Comparison of ENCODE assay signal across 11 cellular contexts in the genomic region with DNA sequence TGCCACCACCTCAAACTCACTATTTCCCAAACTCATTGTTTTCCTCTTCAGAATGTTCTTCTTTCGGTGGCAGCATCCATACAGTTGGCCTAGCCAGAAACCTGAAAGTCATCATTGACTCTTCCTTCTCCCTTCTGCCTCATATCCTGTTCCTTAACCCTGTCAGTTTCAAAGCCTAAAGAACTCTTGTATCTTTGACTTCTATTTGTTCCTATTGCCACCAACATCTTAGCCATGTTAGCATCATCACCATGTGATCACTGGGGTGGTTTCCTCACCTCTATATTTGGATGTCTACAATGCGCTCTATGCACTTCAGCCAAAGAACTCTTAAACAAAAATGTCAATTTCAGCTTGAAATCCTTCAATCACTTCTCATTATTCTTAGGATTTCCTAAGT. TPM values are rescaled to one million over a fixed set of nuclear protein-coding genes. Genes with fewer than 3 reads are reported as not detected.
DNase-seq lines count a peak whose midpoint lies in the region; ATAC-seq, FAIRE-seq and TF ChIP-seq lines count a peak whose summit lies in the region.
"Had no signal": no experiment of that assay in that cellular context is flagged by ENCODE, and none has a peak within 500 bp of the region (broad histone marks: within the 10 kb centered on the region; RNA-seq: fewer than 3 reads in every experiment).

No MANE protein-coding gene starts in this region.

- H4K20me1 ChIP-seq in IMR-90 (ENCODE audit: insufficient read depth, low read length) = no peaks in the 10 kb centered on the region
- H4K20me1 ChIP-seq in fibroblast of lung (ENCODE audit: control insufficient read depth, extremely low read depth, insufficient read depth, low read length) = no peaks in the 10 kb centered on the region

- H3K4me1 ChIP-seq in IMR-90 (ENCODE audit: control insufficient read depth, insufficient read depth, low read length) (no peaks in the 10 kb centered on the region; the same call in 1 of the 2 replicates), fibroblast of lung (ENCODE audit: control insufficient read depth, extremely low read depth, insufficient read depth, low read length) (peaks cover 7% of the 10 kb centered on the region)

- no peak for DNase-seq in GM12891 (ENCODE audit: insufficient read length, low spot score)
- DNase-seq in IMR-90 = no peak
- peak; percentile 6 to 11 for DNase-seq in fibroblast of lung (ENCODE audit: low read depth in 2 of 2)
- no peak for DNase-seq in AG08395 (ENCODE audit: low spot score)
- no peak for DNase-seq in caudate nucleus (lab: John Stamatoyannopoulos, UW)
- no peak for DNase-seq in C1 segment of cervical spinal cord (lab: John Stamatoyannopoulos, UW)
- no peak for DNase-seq in NCI-H524 (lab: John Stamatoyannopoulos, UW)
- DNase-seq: DMS 273 treated with DMSO at 0.1 percent for 48 hours, left cardiac atrium, NCI-H2081 treated with DMSO at 0.1 percent for 48 hours had no signal

- H3K4me2 ChIP-seq in IMR-90 (ENCODE audit: low read depth, low read length) (no peak overlapping the region), fibroblast of lung (ENCODE audit: extremely low read depth, insufficient read depth, low read length) (no peak overlapping the region)

- H3K36me3 ChIP-seq in IMR-90 (ENCODE audit: control insufficient read depth, insufficient read depth, low read length) (no peaks in the 10 kb centered on the region), fibroblast of lung (ENCODE audit: control insufficient read depth, insufficient read depth, low read length) (no peaks in the 10 kb centered on the region)

- no peaks in the 10 kb centered on the region for H3K79me1 ChIP-seq in IMR-90 (ENCODE audit: low read depth in 1 of 2, low read length in 2 of 2)

- H2BK5ac ChIP-seq in IMR-90 (ENCODE audit: low read depth, low read length, poor library complexity, severe bottlenecking) = no peak overlapping the region

- H3K27me3 ChIP-seq in IMR-90 (ENCODE audit: control insufficient read depth, insufficient read depth, low read length) (no peaks in the 10 kb centered on the region), fibroblast of lung (ENCODE audit: control insufficient read depth, insufficient read depth, low read length) (no peaks in the 10 kb centered on the region)

- no peak overlapping the region for H3K27ac ChIP-seq in IMR-90 (ENCODE audit: insufficient read depth, low read length)
- no peak overlapping the region for H3K27ac ChIP-seq in fibroblast of lung (ENCODE audit: insufficient read depth, low read length)
- H3K27ac ChIP-seq in caudate nucleus (ENCODE audit: low read depth, low read length) = no peak overlapping the region

- CTCF ChIA-PET in IMR-90 (lab: Yijun Ruan, JAX) = no interaction called here

- TF ChIP-seq POLR2A in GM12891 (IDR thresholded peaks at IDR 0.05; ENCODE audit: low read depth, low read length) (no peak), IMR-90 (IDR thresholded peaks at IDR 0.05; ENCODE audit: low read depth, low read length) (no peak)

- H3K9me1 ChIP-seq in IMR-90 (ENCODE audit: insufficient read depth, low read length) = no peaks in the 10 kb centered on the region

- POLR2A ChIA-PET in IMR-90 (lab: Charles Lee; ENCODE audit: unreplicated experiment) = no interaction called here

- H4K91ac ChIP-seq in IMR-90 (ENCODE audit: insufficient read depth, low read depth, low read length) = no peak overlapping the region

- dilution Hi-C loops in IMR-90 (cut with HindIII; ENCODE audit: low sequenced_read_pairs, unreplicated experiment) = no loop called here

- TF ChIP-seq CTCF in IMR-90 (conservative IDR thresholded peaks at IDR 0.05; ENCODE audit: low read depth, low read length) (no peak), fibroblast of lung (conservative IDR thresholded peaks at IDR 0.05 in 1 of 2, IDR thresholded peaks at IDR 0.05 in 1 of 2; ENCODE audit: low read depth in 1 of 2, low read length in 2 of 2) (no peak)

- peak; percentile 23 for FAIRE-seq in GM12891 (lab: Jason Lieb, UNC)

- no peak overlapping the region for H2AFZ ChIP-seq in IMR-90 (replicated peaks; ENCODE audit: low read length, poor library complexity)
- H2AFZ ChIP-seq in fibroblast of lung (ENCODE audit: low read length) = no peak overlapping the region

- TF ChIP-seq RAD21 in IMR-90 (IDR thresholded peaks at IDR 0.05; ENCODE audit: low read length) = no peak

- no peak overlapping the region for H3K4me3 ChIP-seq in IMR-90 (ENCODE audit: insufficient read depth, low read depth, low read length)
- H3K4me3 ChIP-seq in fibroblast of lung (replicated peaks in 1 of 4; ENCODE audit: control extremely low read depth in 1 of 4, insufficient read depth in 1 of 4, low read depth in 3 of 4, low read length in 4 of 4) = no peak overlapping the region

- no peak overlapping the region; the same call in 1 of the 2 replicates for H3K18ac ChIP-seq in IMR-90 (ENCODE audit: low read depth, low read length)

- H3K23ac ChIP-seq in IMR-90 (ENCODE audit: low read depth, low read length) = no peak overlapping the region

- H3K56ac ChIP-seq in IMR-90 (ENCODE audit: extremely low read depth, insufficient read depth, low read length) = no peak overlapping the region

- in situ Hi-C loops in IMR-90 (cut with MboI; ENCODE audit: low sequenced_read_pairs) = no loop called here

- H2AK9ac ChIP-seq in IMR-90 (replicated peaks; ENCODE audit: low read depth, low read length, poor library complexity) = no peak overlapping the region

- no peak overlapping the region; the same call in 2 of the 3 replicates for H2BK15ac ChIP-seq in IMR-90 (ENCODE audit: low read depth, low read length)

- H3K9ac ChIP-seq in IMR-90 (ENCODE audit: low read depth, low read length) = no peak overlapping the region
- no peak overlapping the region for H3K9ac ChIP-seq in fibroblast of lung (ENCODE audit: insufficient read depth, low read length)

- no peaks in the 10 kb centered on the region for H3K9me3 ChIP-seq in IMR-90 (ENCODE audit: control insufficient read depth, insufficient read depth, low read length)
- H3K9me3 ChIP-seq in fibroblast of lung (ENCODE audit: control insufficient read depth, insufficient read depth, low read depth, low read length) = no peaks in the 10 kb centered on the region

- no TSS peak for BruUV-seq in IMR-90 (replicated peaks; lab: Mats Ljungman, UMichigan)

- ATAC-seq in GM21576 (IDR thresholded peaks at IDR 0.05; ENCODE audit: unreplicated experiment) = peak; percentile 9
- ATAC-seq in IMR-90 (ENCODE audit: low read depth) = no peak

- 100% methylated on average over 1 of the region's 2 CpGs; no CpG with 5 or more reads in 1 of the 2 experiments for WGBS in IMR-90 (ENCODE audit: extremely low coverage in 2 of 2, insufficient read length in 1 of 2), 2 experiments

- H4K5ac ChIP-seq in IMR-90 (ENCODE audit: low read depth, low read length) = no peak overlapping the region

- intact Hi-C loops in IMR-90 (cut with micrococcal nuclease) = no loop called here

- H3K14ac ChIP-seq in IMR-90 (replicated peaks; ENCODE audit: low read depth, low read length) = no peak overlapping the region

- no peak overlapping the region for H2AK5ac ChIP-seq in IMR-90 (ENCODE audit: low read depth, low read length)

- no peak overlapping the region for H4K8ac ChIP-seq in IMR-90 (ENCODE audit: low read depth in 2 of 2, low read length in 2 of 2)

- no peaks in the 10 kb centered on the region for H3K79me2 ChIP-seq in fibroblast of lung (ENCODE audit: control insufficient read depth, insufficient read depth, low read length)

- no peak overlapping the region for H2BK120ac ChIP-seq in IMR-90 (ENCODE audit: low read depth, low read length)

- H2BK20ac ChIP-seq in IMR-90 (ENCODE audit: low read depth, low read length) = 0 out of 2 replicates have a peak overlapping the region, but pooled peaks have one; percentile 20

- H3K4ac ChIP-seq in IMR-90 (ENCODE audit: low read depth, low read length) = no peak overlapping the region

TF ChIP-seq in GM12891, 5 proteins besides CTCF, POLR2A, EP300 and RAD21:
- TF ChIP-seq POLR2AphosphoS5 (IDR thresholded peaks at IDR 0.05; ENCODE audit: low read depth, low read length) (no peak), SPI1 (IDR thresholded peaks at IDR 0.05; ENCODE audit: low read depth, low read length) (no peak), POU2F2 (IDR thresholded peaks at IDR 0.05; ENCODE audit: low read depth, low read length) (no peak), TAF1 (IDR thresholded peaks at IDR 0.05; ENCODE audit: low read depth, low read length) (no peak), PAX5 (IDR thresholded peaks at IDR 0.05; ENCODE audit: insufficient read depth, low read length, severe bottlenecking) (no peak)
TF ChIP-seq in GM12891: peak in this region for 0.

TF ChIP-seq in IMR-90, 13 proteins besides CTCF, POLR2A, EP300 and RAD21:
- no peak for TF ChIP-seq SMC3 (IDR thresholded peaks at IDR 0.05; ENCODE audit: low read depth, low read length)
- TF ChIP-seq RFX5 (IDR thresholded peaks at IDR 0.05; ENCODE audit: low read depth, low read length) = no peak
- no peak for TF ChIP-seq CHD1 (IDR thresholded peaks at IDR 0.05; ENCODE audit: low read depth, low read length)
- TF ChIP-seq, protein P1, sequence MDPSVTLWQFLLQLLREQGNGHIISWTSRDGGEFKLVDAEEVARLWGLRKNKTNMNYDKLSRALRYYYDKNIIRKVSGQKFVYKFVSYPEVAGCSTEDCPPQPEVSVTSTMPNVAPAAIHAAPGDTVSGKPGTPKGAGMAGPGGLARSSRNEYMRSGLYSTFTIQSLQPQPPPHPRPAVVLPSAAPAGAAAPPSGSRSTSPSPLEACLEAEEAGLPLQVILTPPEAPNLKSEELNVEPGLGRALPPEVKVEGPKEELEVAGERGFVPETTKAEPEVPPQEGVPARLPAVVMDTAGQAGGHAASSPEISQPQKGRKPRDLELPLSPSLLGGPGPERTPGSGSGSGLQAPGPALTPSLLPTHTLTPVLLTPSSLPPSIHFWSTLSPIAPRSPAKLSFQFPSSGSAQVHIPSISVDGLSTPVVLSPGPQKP (IDR thresholded peaks at IDR 0.05; ENCODE audit: borderline replicate concordance, low read depth, low read length) = no peak

RNA-seq across cellular contexts. Expression of a gene that starts 29.0 kb away (rescaled TPM):
- polyA plus RNA-seq in GM12891 (2012; ENCODE audit: low read depth, missing spikeins) = 2.5 TPM
- total RNA-seq in IMR-90 (2012; rRNA removed) (9.5 and 11.9 TPM in 2 replicates), fibroblast of lung (15.7 and 29.1 TPM in 2 replicates)
- polyA plus RNA-seq in IMR-90 (2012; rRNA removed) (4.3 and 6.4 TPM in 2 replicates), fibroblast of lung (11.2 and 15.6 TPM in 2 replicates)
- 1.1 and 2.7 TPM in 2 replicates for polyA plus RNA-seq in IMR-90 (2012; cell fraction: cytosol; rRNA removed)
- 2.2 and 26.7 TPM in 2 replicates for polyA plus RNA-seq in IMR-90 (2012; cell fraction: nucleus; rRNA removed; ENCODE audit: low replicate concordance)
- polyA plus RNA-seq in fibroblast of lung (2012) = 6.0 and 8.5 TPM in 2 replicates
- polyA minus RNA-seq in fibroblast of lung (ENCODE audit: low replicate concordance) = 5.7 and 7.6 TPM in 2 replicates

RNA-seq across cellular contexts. Expression of a gene that starts 45.5 kb away (rescaled TPM):
- 0.10 TPM for polyA plus RNA-seq in GM12891 (2012; ENCODE audit: low read depth, missing spikeins)
- total RNA-seq in IMR-90 (2012; rRNA removed) = 91.9 and 112 TPM in 2 replicates
- 71.0 and 91.0 TPM in 2 replicates for polyA plus RNA-seq in IMR-90 (2012; rRNA removed)
- polyA plus RNA-seq in IMR-90 (2012; cell fraction: cytosol; rRNA removed) = 44.9 and 48.4 TPM in 2 replicates
- polyA plus RNA-seq in IMR-90 (2012; cell fraction: nucleus; rRNA removed; ENCODE audit: low replicate concordance) = 75.8 and 98.2 TPM in 2 replicates
- total RNA-seq in fibroblast of lung = 109 and 205 TPM in 2 replicates
- polyA plus RNA-seq in fibroblast of lung = 200 and 250 TPM in 2 replicates
- polyA plus RNA-seq in fibroblast of lung (2012) = 215 and 223 TPM in 2 replicates
- polyA minus RNA-seq in fibroblast of lung (ENCODE audit: low replicate concordance) = 319 and 473 TPM in 2 replicates

Comparison
In these comparisons a context has a peak if more than half of its experiments do, and no peak if none do; other contexts are left out.
1. DNase-seq: peak in fibroblast of lung (2 of 2); none in GM12891 (single experiment), IMR-90 (single experiment), AG08395 (single experiment), caudate nucleus (0 of 61), C1 segment of cervical spinal cord (0 of 14) and NCI-H524 (0 of 2).